In the genomic region with DNA sequence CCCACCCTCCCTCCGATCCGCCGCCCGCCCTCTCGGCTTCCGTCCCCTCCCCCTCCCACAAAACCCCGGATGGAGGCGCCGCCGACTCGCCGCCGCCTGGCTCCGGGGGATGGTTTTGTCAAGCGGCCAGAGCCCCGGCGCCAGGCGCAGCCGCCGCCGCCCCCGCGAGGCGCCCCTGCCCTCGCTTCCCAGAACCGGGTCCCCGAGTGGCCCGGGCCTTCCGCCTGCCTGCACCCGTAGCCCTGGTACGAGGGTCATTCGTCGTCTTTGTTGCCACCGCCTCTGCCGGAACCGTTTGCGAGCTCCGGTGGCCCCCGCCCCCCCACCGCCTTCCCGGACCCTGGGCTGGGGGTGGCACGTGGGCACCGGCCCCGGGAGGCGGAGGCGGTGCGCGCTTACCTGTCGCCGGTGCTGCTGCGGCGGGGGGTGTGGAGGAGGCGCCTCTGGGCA, we compare ENCODE assay signal across 1 cellular context.
TF ChIP-seq lines count a peak whose summit lies in the region.

No MANE protein-coding gene starts in this region.

TF ChIP-seq in HepG2, 621 proteins besides CTCF, POLR2A, EP300 and RAD21 (continued from another document and continues in another):
- TF ChIP-seq, protein P1, sequence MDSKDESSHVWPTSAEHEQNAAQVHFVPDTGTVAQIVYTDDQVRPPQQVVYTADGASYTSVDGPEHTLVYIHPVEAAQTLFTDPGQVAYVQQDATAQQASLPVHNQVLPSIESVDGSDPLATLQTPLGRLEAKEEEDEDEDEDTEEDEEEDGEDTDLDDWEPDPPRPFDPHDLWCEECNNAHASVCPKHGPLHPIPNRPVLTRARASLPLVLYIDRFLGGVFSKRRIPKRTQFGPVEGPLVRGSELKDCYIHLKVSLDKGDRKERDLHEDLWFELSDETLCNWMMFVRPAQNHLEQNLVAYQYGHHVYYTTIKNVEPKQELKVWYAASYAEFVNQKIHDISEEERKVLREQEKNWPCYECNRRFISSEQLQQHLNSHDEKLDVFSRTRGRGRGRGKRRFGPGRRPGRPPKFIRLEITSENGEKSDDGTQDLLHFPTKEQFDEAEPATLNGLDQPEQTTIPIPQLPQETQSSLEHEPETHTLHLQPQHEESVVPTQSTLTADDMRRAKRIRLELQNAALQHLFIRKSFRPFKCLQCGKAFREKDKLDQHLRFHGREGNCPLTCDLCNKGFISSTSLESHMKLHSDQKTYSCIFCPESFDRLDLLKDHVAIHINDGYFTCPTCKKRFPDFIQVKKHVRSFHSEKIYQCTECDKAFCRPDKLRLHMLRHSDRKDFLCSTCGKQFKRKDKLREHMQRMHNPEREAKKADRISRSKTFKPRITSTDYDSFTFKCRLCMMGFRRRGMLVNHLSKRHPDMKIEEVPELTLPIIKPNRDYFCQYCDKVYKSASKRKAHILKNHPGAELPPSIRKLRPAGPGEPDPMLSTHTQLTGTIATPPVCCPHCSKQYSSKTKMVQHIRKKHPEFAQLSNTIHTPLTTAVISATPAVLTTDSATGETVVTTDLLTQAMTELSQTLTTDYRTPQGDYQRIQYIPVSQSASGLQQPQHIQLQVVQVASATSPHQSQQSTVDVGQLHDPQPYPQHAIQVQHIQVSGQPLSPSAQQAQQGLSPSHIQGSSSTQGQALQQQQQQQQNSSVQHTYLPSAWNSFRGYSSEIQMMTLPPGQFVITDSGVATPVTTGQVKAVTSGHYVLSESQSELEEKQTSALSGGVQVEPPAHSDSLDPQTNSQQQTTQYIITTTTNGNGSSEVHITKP (CRISPR knock-in tag; IDR thresholded peaks at IDR 0.05; ENCODE audit: low read depth) = no peak
- TF ChIP-seq, protein P2, sequence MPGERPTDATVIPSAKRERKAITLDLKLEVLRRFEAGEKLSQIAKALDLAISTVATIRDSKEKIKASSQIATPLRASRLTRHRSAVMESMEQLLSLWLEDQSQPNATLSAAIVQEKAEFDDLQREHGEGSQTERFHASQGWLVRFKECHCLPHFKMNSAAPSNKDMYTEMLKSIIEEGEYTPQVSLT (CRISPR knock-in tag; IDR thresholded peaks at IDR 0.05; ENCODE audit: borderline replicate concordance, low read depth) = no peak; the same call in 1 of the 2 replicates
- TF ChIP-seq CBFB (CRISPR knock-in tag; IDR thresholded peaks at IDR 0.05) = no peak
- TF ChIP-seq ZFP41 (CRISPR knock-in tag; IDR thresholded peaks at IDR 0.05; ENCODE audit: borderline replicate concordance) = no peak
- TF ChIP-seq KDM5A (IDR thresholded peaks at IDR 0.05; ENCODE audit: borderline replicate concordance, low read length) = peak; percentile 51; the same call in 1 of the 2 replicates
- no peak for TF ChIP-seq RFX5 (IDR thresholded peaks at IDR 0.05; ENCODE audit: low read depth, low read length)
- no peak for TF ChIP-seq FOXK1 (CRISPR knock-in tag; IDR thresholded peaks at IDR 0.05; ENCODE audit: borderline replicate concordance, low read depth)
- TF ChIP-seq ZNF652 (CRISPR knock-in tag; IDR thresholded peaks at IDR 0.05; ENCODE audit: borderline replicate concordance, low read depth) = no peak
- TF ChIP-seq, protein P3, sequence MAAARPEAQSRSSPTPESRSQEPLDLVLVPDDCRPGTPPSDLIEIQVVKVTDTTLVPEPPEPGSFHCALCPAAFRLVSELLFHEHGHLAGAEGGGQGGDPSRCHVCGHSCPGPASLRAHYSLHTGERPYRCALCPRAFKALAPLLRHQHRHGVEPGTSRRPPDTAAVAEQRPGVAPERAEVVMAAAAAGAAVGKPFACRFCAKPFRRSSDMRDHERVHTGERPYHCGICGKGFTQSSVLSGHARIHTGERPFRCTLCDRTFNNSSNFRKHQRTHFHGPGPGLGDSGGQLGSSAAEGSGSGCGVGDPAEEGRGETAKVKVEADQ (CRISPR knock-in tag; IDR thresholded peaks at IDR 0.05; ENCODE audit: borderline replicate concordance) = no peak
- no peak for TF ChIP-seq ZNF724P (CRISPR knock-in tag; IDR thresholded peaks at IDR 0.05; ENCODE audit: borderline replicate concordance)
- TF ChIP-seq, protein P4, sequence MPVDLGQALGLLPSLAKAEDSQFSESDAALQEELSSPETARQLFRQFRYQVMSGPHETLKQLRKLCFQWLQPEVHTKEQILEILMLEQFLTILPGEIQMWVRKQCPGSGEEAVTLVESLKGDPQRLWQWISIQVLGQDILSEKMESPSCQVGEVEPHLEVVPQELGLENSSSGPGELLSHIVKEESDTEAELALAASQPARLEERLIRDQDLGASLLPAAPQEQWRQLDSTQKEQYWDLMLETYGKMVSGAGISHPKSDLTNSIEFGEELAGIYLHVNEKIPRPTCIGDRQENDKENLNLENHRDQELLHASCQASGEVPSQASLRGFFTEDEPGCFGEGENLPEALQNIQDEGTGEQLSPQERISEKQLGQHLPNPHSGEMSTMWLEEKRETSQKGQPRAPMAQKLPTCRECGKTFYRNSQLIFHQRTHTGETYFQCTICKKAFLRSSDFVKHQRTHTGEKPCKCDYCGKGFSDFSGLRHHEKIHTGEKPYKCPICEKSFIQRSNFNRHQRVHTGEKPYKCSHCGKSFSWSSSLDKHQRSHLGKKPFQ (CRISPR knock-in tag; IDR thresholded peaks at IDR 0.05; ENCODE audit: insufficient replicate concordance) = no peak
- TF ChIP-seq GFI1 (CRISPR knock-in tag; IDR thresholded peaks at IDR 0.05; ENCODE audit: borderline replicate concordance) = no peak
- TF ChIP-seq ZNF549 (CRISPR knock-in tag; IDR thresholded peaks at IDR 0.05) = no peak
- no peak for TF ChIP-seq PHF5A (CRISPR knock-in tag; IDR thresholded peaks at IDR 0.05; ENCODE audit: low read depth, unreplicated experiment)
- TF ChIP-seq SRSF4 (IDR thresholded peaks at IDR 0.05; ENCODE audit: low read depth, low read length, poor library complexity, severe bottlenecking) = no peak
- TF ChIP-seq ZNF720 (CRISPR knock-in tag; IDR thresholded peaks at IDR 0.05) = no peak
- TF ChIP-seq MAFK (conservative IDR thresholded peaks at IDR 0.05 in 1 of 2, IDR thresholded peaks at IDR 0.05 in 1 of 2; ENCODE audit: low read length in 2 of 2) = no peak
- TF ChIP-seq MXI1 (IDR thresholded peaks at IDR 0.05; ENCODE audit: borderline replicate concordance, low read depth, low read length) = no peak; the same call in 2 of the 3 replicates
- TF ChIP-seq, protein P5, sequence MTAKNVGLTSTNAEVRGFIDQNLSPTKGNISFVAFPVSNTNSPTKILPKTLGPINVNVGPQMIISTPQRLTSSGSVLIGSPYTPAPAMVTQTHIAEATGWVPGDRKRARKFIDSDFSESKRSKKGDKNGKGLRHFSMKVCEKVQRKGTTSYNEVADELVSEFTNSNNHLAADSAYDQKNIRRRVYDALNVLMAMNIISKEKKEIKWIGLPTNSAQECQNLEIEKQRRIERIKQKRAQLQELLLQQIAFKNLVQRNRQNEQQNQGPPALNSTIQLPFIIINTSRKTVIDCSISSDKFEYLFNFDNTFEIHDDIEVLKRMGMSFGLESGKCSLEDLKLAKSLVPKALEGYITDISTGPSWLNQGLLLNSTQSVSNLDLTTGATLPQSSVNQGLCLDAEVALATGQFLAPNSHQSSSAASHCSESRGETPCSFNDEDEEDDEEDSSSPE (CRISPR knock-in tag; IDR thresholded peaks at IDR 0.05) = no peak
- no peak for TF ChIP-seq REPIN1 (CRISPR knock-in tag; IDR thresholded peaks at IDR 0.05; ENCODE audit: borderline replicate concordance, low read depth)
- TF ChIP-seq NFE2 (CRISPR knock-in tag; IDR thresholded peaks at IDR 0.05) = no peak
- TF ChIP-seq SKI (IDR thresholded peaks at IDR 0.05; ENCODE audit: partially characterized antibody) = peak; percentile 45
- TF ChIP-seq, protein P6, sequence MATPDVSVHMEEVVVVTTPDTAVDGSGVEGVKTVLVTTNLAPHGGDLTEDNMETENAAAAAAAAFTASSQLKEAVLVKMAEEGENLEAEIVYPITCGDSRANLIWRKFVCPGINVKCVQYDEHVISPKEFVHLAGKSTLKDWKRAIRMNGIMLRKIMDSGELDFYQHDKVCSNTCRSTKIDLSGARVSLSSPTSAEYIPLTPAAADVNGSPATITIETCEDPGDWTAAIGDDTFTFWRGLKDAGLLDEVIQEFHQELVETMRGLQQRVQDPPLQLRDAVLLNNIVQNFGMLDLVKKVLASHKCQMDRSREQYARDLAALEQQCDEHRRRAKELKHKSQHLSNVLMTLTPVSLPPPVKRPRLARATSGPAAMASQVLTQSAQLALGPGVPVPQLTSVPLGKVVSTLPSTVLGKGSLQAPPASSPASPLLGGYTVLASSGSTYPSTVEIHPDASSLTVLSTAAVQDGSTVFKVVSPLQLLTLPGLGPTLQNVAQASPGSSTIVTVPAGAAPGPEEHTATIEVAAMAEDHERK (CRISPR knock-in tag; IDR thresholded peaks at IDR 0.05; ENCODE audit: low read depth) = no peak
- TF ChIP-seq DMAP1 (CRISPR knock-in tag; IDR thresholded peaks at IDR 0.05) = peak; percentile 10; the same call in 1 of the 2 replicates
- TF ChIP-seq, protein P7, sequence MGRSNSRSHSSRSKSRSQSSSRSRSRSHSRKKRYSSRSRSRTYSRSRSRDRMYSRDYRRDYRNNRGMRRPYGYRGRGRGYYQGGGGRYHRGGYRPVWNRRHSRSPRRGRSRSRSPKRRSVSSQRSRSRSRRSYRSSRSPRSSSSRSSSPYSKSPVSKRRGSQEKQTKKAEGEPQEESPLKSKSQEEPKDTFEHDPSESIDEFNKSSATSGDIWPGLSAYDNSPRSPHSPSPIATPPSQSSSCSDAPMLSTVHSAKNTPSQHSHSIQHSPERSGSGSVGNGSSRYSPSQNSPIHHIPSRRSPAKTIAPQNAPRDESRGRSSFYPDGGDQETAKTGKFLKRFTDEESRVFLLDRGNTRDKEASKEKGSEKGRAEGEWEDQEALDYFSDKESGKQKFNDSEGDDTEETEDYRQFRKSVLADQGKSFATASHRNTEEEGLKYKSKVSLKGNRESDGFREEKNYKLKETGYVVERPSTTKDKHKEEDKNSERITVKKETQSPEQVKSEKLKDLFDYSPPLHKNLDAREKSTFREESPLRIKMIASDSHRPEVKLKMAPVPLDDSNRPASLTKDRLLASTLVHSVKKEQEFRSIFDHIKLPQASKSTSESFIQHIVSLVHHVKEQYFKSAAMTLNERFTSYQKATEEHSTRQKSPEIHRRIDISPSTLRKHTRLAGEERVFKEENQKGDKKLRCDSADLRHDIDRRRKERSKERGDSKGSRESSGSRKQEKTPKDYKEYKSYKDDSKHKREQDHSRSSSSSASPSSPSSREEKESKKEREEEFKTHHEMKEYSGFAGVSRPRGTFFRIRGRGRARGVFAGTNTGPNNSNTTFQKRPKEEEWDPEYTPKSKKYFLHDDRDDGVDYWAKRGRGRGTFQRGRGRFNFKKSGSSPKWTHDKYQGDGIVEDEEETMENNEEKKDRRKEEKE (IDR thresholded peaks at IDR 0.05) = no peak
- TF ChIP-seq KDM1A (CRISPR knock-in tag; IDR thresholded peaks at IDR 0.05) = no peak
- no peak for TF ChIP-seq REXO4 (CRISPR knock-in tag; IDR thresholded peaks at IDR 0.05; ENCODE audit: borderline replicate concordance)
- TF ChIP-seq, protein P8, sequence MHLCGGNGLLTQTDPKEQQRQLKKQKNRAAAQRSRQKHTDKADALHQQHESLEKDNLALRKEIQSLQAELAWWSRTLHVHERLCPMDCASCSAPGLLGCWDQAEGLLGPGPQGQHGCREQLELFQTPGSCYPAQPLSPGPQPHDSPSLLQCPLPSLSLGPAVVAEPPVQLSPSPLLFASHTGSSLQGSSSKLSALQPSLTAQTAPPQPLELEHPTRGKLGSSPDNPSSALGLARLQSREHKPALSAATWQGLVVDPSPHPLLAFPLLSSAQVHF (CRISPR knock-in tag; IDR thresholded peaks at IDR 0.05) = no peak
- TF ChIP-seq, protein P9, sequence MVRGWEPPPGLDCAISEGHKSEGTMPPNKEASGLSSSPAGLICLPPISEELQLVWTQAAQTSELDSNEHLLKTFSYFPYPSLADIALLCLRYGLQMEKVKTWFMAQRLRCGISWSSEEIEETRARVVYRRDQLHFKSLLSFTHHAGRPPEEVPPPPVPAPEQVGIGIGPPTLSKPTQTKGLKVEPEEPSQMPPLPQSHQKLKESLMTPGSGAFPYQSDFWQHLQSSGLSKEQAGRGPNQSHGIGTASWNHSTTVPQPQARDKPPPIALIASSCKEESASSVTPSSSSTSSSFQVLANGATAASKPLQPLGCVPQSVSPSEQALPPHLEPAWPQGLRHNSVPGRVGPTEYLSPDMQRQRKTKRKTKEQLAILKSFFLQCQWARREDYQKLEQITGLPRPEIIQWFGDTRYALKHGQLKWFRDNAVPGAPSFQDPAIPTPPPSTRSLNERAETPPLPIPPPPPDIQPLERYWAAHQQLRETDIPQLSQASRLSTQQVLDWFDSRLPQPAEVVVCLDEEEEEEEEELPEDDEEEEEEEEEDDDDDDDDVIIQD (CRISPR knock-in tag; IDR thresholded peaks at IDR 0.05; ENCODE audit: low read depth) = no peak
- no peak for TF ChIP-seq ZFAT (CRISPR knock-in tag; conservative IDR thresholded peaks at IDR 0.05)
- no peak for TF ChIP-seq ZBTB21 (CRISPR knock-in tag; IDR thresholded peaks at IDR 0.05)
- TF ChIP-seq SAP130 (CRISPR knock-in tag; IDR thresholded peaks at IDR 0.05; ENCODE audit: low read depth) = peak; percentile 39; the same call in 1 of the 2 replicates
- 0 out of 2 replicates have a peak, but pooled peaks have one; percentile 13 for TF ChIP-seq PHF20 (CRISPR knock-in tag; IDR thresholded peaks at IDR 0.05)
- TF ChIP-seq ZNF670 (CRISPR knock-in tag; IDR thresholded peaks at IDR 0.05; ENCODE audit: borderline replicate concordance) = no peak
- no peak for TF ChIP-seq NR2C2 (CRISPR knock-in tag; IDR thresholded peaks at IDR 0.05; ENCODE audit: borderline replicate concordance)
- TF ChIP-seq, protein P10, sequence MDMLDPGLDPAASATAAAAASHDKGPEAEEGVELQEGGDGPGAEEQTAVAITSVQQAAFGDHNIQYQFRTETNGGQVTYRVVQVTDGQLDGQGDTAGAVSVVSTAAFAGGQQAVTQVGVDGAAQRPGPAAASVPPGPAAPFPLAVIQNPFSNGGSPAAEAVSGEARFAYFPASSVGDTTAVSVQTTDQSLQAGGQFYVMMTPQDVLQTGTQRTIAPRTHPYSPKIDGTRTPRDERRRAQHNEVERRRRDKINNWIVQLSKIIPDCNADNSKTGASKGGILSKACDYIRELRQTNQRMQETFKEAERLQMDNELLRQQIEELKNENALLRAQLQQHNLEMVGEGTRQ (IDR thresholded peaks at IDR 0.05; ENCODE audit: low read depth, low read length) = no peak
- TF ChIP-seq, protein P10 (CRISPR knock-in tag; IDR thresholded peaks at IDR 0.05; ENCODE audit: borderline replicate concordance) = no peak
- TF ChIP-seq JUN (CRISPR knock-in tag; IDR thresholded peaks at IDR 0.05) = no peak
- TF ChIP-seq, protein P11, sequence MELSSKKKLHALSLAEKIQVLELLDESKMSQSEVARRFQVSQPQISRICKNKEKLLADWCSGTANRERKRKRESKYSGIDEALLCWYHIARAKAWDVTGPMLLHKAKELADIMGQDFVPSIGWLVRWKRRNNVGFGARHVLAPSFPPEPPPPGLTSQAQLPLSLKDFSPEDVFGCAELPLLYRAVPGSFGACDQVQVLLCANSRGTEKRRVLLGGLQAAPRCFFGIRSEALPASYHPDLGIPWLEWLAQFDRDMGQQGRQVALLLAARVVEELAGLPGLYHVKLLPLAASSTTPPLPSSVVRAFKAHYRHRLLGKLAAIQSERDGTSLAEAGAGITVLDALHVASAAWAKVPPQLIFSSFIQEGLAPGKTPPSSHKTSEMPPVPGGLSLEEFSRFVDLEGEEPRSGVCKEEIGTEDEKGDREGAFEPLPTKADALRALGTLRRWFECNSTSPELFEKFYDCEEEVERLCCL (CRISPR knock-in tag; IDR thresholded peaks at IDR 0.05; ENCODE audit: borderline replicate concordance) = no peak
- no peak for TF ChIP-seq ZNF205 (CRISPR knock-in tag; IDR thresholded peaks at IDR 0.05)
- no peak for TF ChIP-seq MED8 (CRISPR knock-in tag; IDR thresholded peaks at IDR 0.05; ENCODE audit: insufficient replicate concordance)
- TF ChIP-seq NKX3-1 (CRISPR knock-in tag; IDR thresholded peaks at IDR 0.05) = no peak
